In the genomic region with DNA sequence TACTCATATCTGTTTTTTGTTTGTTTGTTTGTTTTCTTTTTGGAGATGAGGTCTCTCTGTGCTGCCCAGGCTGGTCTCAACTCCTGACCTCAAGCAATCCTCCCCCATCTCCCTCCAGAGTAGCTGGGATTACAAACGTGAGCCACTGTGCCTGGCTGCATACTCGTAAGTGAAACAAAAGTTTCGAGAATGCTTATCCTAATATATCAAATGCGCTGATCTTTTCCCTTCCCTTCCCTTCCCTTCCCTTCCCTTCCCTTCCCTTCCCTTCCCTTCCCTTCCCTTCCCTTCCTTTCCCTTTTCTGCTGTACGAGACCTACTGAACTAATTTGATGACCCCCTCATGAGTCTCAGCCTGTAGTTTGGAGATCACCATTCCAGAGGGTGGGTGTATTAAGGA, we compare ENCODE assay signal across 24 cellular contexts.
"Had no signal": no experiment of that assay in that cellular context is flagged by ENCODE, and none has a peak within 500 bp of the region (broad histone marks: within the 10 kb centered on the region; RNA-seq: fewer than 3 reads in every experiment).

No MANE protein-coding gene starts in this region.

- H3K27me3 Mint-ChIP-seq: brain had no signal

- DNase-seq: activated CD4-positive, alpha-beta memory T cell treated with anti-CD3 and anti-CD28 coated beads, Interleukin-2, amount 10 ng/mL, durations not matched to agents 7 days and 5 days; activated CD4-positive, alpha-beta T cell treated with anti-CD3 and anti-CD28 coated beads for 36 hours; activated CD4-positive, alpha-beta T cell treated with anti-CD3 and anti-CD28 coated beads, Interleukin-2, amount 10 ng/mL, durations not matched to agents 24 days and 14 days; activated CD4-positive, alpha-beta T cell treated with anti-CD3 and anti-CD28 coated beads, Interleukin-2, amount 50 U/mL, for 4 hours; activated CD4-positive, CD25-positive, alpha-beta regulatory T cell; activated CD4-positive, CD25-positive, alpha-beta regulatory T cell treated with anti-CD3 and anti-CD28 coated beads, Interleukin-2, amount 50 U/mL, for 72 hours; activated CD8-positive, alpha-beta memory T cell treated with anti-CD3 and anti-CD28 coated beads, Interleukin-2, amount 50 U/mL, for 48 hours; activated gamma-delta T cell; activated naive CD4-positive, alpha-beta T cell; activated naive CD4-positive, alpha-beta T cell treated with anti-CD3 and anti-CD28 coated beads, Interleukin-2, amount 10 ng/mL, durations not matched to agents 7 days and 5 days; activated naive CD8-positive, alpha-beta T cell treated with anti-CD3 and anti-CD28 coated beads, Interleukin-2, amount 10 ng/mL, durations not matched to agents 7 days and 5 days; activated T-cell treated with anti-CD3 and anti-CD28 coated beads for 4 hours; activated T-cell treated with anti-CD3 and anti-CD28 coated beads, Interleukin-2, amount 50 U/mL, for 24 hours; activated T-cell treated with anti-CD3 and anti-CD28 coated beads, Interleukin-2, amount 50 U/mL, for 72 hours; central memory CD4-positive, alpha-beta T cell; cerebellar nuclear complex; colonic mucosa; effector CD8-positive, alpha-beta T cell; esophagus squamous epithelium; foreskin melanocyte; T-helper 2 cell had no signal

- H3K36me3 Mint-ChIP-seq: activated naive CD4-positive, alpha-beta T cell treated with anti-CD3 and anti-CD28 coated beads, Interleukin-2, amount 10 ng/mL, durations not matched to agents 7 days and 5 days; brain had no signal

- H3K4me3 Mint-ChIP-seq: activated CD4-positive, alpha-beta memory T cell treated with anti-CD3 and anti-CD28 coated beads, Interleukin-2, amount 10 ng/mL, durations not matched to agents 7 days and 5 days; activated CD4-positive, alpha-beta T cell treated with anti-CD3 and anti-CD28 coated beads for 36 hours; activated CD4-positive, alpha-beta T cell treated with anti-CD3 and anti-CD28 coated beads, Interleukin-2, amount 10 ng/mL, durations not matched to agents 24 days and 14 days; activated naive CD4-positive, alpha-beta T cell treated with anti-CD3 and anti-CD28 coated beads, Interleukin-2, amount 10 ng/mL, durations not matched to agents 7 days and 5 days; activated naive CD8-positive, alpha-beta T cell treated with anti-CD3 and anti-CD28 coated beads, Interleukin-2, amount 10 ng/mL, durations not matched to agents 7 days and 5 days; activated T-cell treated with anti-CD3 and anti-CD28 coated beads, Interleukin-2, amount 50 U/mL, for 24 hours; activated T-cell treated with anti-CD3 and anti-CD28 coated beads, Interleukin-2, amount 50 U/mL, for 72 hours had no signal

- H3K27ac Mint-ChIP-seq: activated CD4-positive, alpha-beta memory T cell treated with anti-CD3 and anti-CD28 coated beads, Interleukin-2, amount 10 ng/mL, durations not matched to agents 7 days and 5 days; activated CD4-positive, alpha-beta T cell treated with anti-CD3 and anti-CD28 coated beads for 36 hours; activated CD4-positive, alpha-beta T cell treated with anti-CD3 and anti-CD28 coated beads, Interleukin-2, amount 10 ng/mL, durations not matched to agents 24 days and 14 days; activated naive CD4-positive, alpha-beta T cell treated with anti-CD3 and anti-CD28 coated beads, Interleukin-2, amount 10 ng/mL, durations not matched to agents 7 days and 5 days; activated naive CD4-positive, alpha-beta T cell treated with anti-CD3 and anti-CD28 coated beads, Interleukin-2, amount 50 U/mL, for 72 hours; activated naive CD8-positive, alpha-beta T cell treated with anti-CD3 and anti-CD28 coated beads, Interleukin-2, amount 10 ng/mL, durations not matched to agents 7 days and 5 days; activated T-cell treated with anti-CD3 and anti-CD28 coated beads, Interleukin-2, amount 50 U/mL, for 24 hours; activated T-cell treated with anti-CD3 and anti-CD28 coated beads, Interleukin-2, amount 50 U/mL, for 72 hours had no signal

- ATAC-seq: activated CD4-positive, alpha-beta T cell treated with anti-CD3 and anti-CD28 coated beads for 36 hours; activated naive CD4-positive, alpha-beta T cell treated with anti-CD3 and anti-CD28 coated beads, Interleukin-2, amount 50 U/mL, for 72 hours; activated T-cell treated with anti-CD3 and anti-CD28 coated beads, Interleukin-2, amount 50 U/mL, for 72 hours; gastroesophageal sphincter had no signal
